8 cellular contexts compared by ENCODE assay signal in genomic region chr18:22563098-22563707, GRCh38.
DNase-seq lines count a peak whose midpoint lies in the region; ATAC-seq lines count a peak whose summit lies in the region.

No MANE protein-coding gene starts in this region.

- peaks cover 31% of the 10 kb centered on the region for H3K27me3 Mint-ChIP-seq in T-helper 2 cell treated with Interferon-gamma antibody and Interleukin-4, amounts not matched to agents 5 μg/mL and 100 μg/mL, for 36 hours (ENCODE audit: low read depth)

- H3K36me3 ChIP-seq in adipocyte (ENCODE audit: control insufficient read depth, insufficient read depth, low read length, severe bottlenecking): no peaks in the 10 kb centered on the region

- H3K27me3 ChIP-seq in adipocyte (replicated peaks; ENCODE audit: control insufficient read depth, insufficient read depth, low read length): no peaks in the 10 kb centered on the region

- peak overlapping the region; percentile 51 for H3K4me3 ChIP-seq in adipocyte (ENCODE audit: low read length)

- peak overlapping the region; percentile 49 for H3K9ac ChIP-seq in adipocyte (ENCODE audit: low read length)

- no peaks in the 10 kb centered on the region for H3K9me3 ChIP-seq in adipocyte (ENCODE audit: control insufficient read depth, low read length)

- peaks cover 2% of the 10 kb centered on the region for H3K4me1 Mint-ChIP-seq in T-helper 2 cell treated with Interferon-gamma antibody and Interleukin-4, amounts not matched to agents 5 μg/mL and 100 μg/mL, for 36 hours (ENCODE audit: low read depth)

- no peak overlapping the region for H3K27ac Mint-ChIP-seq in T-helper 2 cell treated with Interferon-gamma antibody and Interleukin-4, amounts not matched to agents 5 μg/mL and 100 μg/mL, for 36 hours

- DNase-seq in Right ventricle myocardium inferior (ENCODE audit: missing footprints) (no peak), cardiac septum (ENCODE audit: low spot score) (no peak), NCI-H2081 (lab: John Stamatoyannopoulos, UW) (peak; percentile 45 to 58), adipocyte (ENCODE audit: low read depth) (peak; percentile 92), left ventricle myocardium superior (no peak), sciatic nerve (ENCODE audit: low spot score) (no peak)
- no peak for DNase-seq in T-helper 2 cell treated with Interferon-gamma antibody and Interleukin-4, amounts not matched to agents 5 μg/mL and 100 μg/mL, for 36 hours (ENCODE audit: low spot score)

- H3K9me3 Mint-ChIP-seq in T-helper 2 cell treated with Interferon-gamma antibody and Interleukin-4, amounts not matched to agents 5 μg/mL and 100 μg/mL, for 36 hours: no peaks in the 10 kb centered on the region

- peak; percentile 76 for ATAC-seq in Right ventricle myocardium inferior
- ATAC-seq in HG02798 (IDR thresholded peaks at IDR 0.05; ENCODE audit: poor library complexity, unreplicated experiment): peak; percentile 72
- ATAC-seq in left ventricle myocardium superior: peak; percentile 62
- ATAC-seq in sciatic nerve: peak; percentile 88

- H3K36me3 Mint-ChIP-seq in T-helper 2 cell treated with Interferon-gamma antibody and Interleukin-4, amounts not matched to agents 5 μg/mL and 100 μg/mL, for 36 hours (ENCODE audit: low read depth): no peaks in the 10 kb centered on the region

- no peak overlapping the region for H3K4me3 Mint-ChIP-seq in T-helper 2 cell treated with Interferon-gamma antibody and Interleukin-4, amounts not matched to agents 5 μg/mL and 100 μg/mL, for 36 hours

- peaks cover 26% of the 10 kb centered on the region for H3K4me1 ChIP-seq in adipocyte (ENCODE audit: control insufficient read depth, insufficient read depth, low read length)

- intact Hi-C loops in Right ventricle myocardium inferior (cut with DNase I): loop anchor here (2.0 to 10.0 kb wide), 7 partner anchors 142 to 666 kb away; no protein-coding TSS in a partner anchor
- intact Hi-C loops in cardiac septum (cut with DNase I): loop anchor here (2.0 to 5.0 kb wide), 7 partner anchors 166 to 666 kb away; no protein-coding TSS in a partner anchor
- intact Hi-C loops in left ventricle myocardium superior (cut with micrococcal nuclease): loop anchor here (5.0 to 10.0 kb wide), 4 partner anchors 198 to 648 kb away; no protein-coding TSS in a partner anchor
- intact Hi-C loops in sciatic nerve (cut with DNase I): no loop called here

Comparison
In these comparisons a context has a peak if more than half of its experiments do, and no peak if none do; other contexts are left out.
1. DNase-seq: peak in NCI-H2081 (2 of 2) and adipocyte (single experiment); none in Right ventricle myocardium inferior (single experiment), cardiac septum (single experiment), left ventricle myocardium superior (single experiment), sciatic nerve (single experiment) and T-helper 2 cell treated with Interferon-gamma antibody and Interleukin-4, amounts not matched to agents 5 μg/mL and 100 μg/mL, for 36 hours (single experiment).
2. Peak in every context shown above with its lines, with median percentiles within 50 percentile points of each other: ATAC-seq.